Comparison of ENCODE assay signal across 1 cellular context in the genomic region with DNA sequence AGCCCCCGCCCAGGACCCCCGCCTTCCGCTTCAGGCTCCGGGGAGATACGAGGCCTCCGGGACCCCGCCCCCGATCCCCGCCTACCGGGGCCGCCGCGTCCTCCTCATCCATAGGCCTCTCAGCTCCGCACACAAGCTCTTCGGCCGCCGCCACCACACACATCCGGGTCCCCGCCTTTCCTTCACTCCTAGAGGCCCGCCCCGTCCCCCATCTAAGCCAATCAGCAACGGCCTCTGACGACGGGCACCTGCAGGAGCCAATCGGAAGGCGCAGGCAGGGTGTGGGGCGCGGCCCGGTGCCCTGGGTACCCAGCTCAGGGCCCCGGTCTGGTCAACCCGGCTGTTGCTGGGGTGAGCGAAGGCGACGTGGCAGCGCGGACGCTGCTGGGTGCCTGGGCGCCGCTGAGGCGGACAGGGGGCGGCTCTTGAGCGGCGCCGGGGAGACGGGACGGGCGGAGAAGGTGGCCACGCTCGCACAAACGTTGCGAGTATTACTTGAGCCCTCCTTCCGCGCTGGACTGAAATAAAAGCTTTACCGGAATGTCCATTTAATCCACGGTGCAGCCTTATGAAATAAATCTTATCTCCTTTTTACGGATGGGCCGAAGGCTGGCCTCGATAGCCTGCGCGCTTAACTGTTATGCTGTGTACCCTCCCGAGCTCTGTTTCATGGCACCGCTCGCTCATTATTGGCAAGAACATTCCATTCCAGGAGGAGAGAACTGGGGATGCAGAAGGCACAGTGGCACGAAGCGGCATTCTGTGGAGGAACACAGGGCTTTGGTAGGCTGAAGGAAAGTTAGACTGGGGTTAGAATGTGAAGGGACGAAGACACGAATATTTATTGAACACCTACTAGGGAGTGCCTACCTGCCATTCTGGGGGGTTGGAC.
TF ChIP-seq lines count a peak whose summit lies in the region.

A gene with protein sequence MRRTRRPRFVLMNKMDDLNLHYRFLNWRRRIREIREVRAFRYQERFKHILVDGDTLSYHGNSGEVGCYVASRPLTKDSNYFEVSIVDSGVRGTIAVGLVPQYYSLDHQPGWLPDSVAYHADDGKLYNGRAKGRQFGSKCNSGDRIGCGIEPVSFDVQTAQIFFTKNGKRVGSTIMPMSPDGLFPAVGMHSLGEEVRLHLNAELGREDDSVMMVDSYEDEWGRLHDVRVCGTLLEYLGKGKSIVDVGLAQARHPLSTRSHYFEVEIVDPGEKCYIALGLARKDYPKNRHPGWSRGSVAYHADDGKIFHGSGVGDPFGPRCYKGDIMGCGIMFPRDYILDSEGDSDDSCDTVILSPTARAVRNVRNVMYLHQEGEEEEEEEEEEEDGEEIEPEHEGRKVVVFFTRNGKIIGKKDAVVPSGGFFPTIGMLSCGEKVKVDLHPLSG (minus strand): TSS at position 165 of the 892 bp plus-strand sequence. CDS start 57 bp downstream, at position 108.

TF ChIP-seq in HEK293, 187 proteins besides CTCF, POLR2A, EP300 and RAD21 (continued from another document):
- TF ChIP-seq, protein P1, sequence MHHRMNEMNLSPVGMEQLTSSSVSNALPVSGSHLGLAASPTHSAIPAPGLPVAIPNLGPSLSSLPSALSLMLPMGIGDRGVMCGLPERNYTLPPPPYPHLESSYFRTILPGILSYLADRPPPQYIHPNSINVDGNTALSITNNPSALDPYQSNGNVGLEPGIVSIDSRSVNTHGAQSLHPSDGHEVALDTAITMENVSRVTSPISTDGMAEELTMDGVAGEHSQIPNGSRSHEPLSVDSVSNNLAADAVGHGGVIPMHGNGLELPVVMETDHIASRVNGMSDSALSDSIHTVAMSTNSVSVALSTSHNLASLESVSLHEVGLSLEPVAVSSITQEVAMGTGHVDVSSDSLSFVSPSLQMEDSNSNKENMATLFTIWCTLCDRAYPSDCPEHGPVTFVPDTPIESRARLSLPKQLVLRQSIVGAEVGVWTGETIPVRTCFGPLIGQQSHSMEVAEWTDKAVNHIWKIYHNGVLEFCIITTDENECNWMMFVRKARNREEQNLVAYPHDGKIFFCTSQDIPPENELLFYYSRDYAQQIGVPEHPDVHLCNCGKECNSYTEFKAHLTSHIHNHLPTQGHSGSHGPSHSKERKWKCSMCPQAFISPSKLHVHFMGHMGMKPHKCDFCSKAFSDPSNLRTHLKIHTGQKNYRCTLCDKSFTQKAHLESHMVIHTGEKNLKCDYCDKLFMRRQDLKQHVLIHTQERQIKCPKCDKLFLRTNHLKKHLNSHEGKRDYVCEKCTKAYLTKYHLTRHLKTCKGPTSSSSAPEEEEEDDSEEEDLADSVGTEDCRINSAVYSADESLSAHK (tag by site-specific recombination; IDR thresholded peaks at IDR 0.05): no peak
- TF ChIP-seq BCL11A (tag by site-specific recombination; IDR thresholded peaks at IDR 0.05; ENCODE audit: low read depth) (peak; percentile 57), ZBTB21 (tag by site-specific recombination; IDR thresholded peaks at IDR 0.05) (no peak), ZFHX2 (tag by site-specific recombination; conservative IDR thresholded peaks at IDR 0.05) (peak; percentile 21), ZNF169 (tag by site-specific recombination; IDR thresholded peaks at IDR 0.05) (no peak), ZNF792 (tag by site-specific recombination; IDR thresholded peaks at IDR 0.05) (no peak), ZNF623 (tag by site-specific recombination; IDR thresholded peaks at IDR 0.05) (no peak), ZNF138 (tag by site-specific recombination; IDR thresholded peaks at IDR 0.05; ENCODE audit: borderline replicate concordance) (no peak), WT1 (tag by site-specific recombination; IDR thresholded peaks at IDR 0.05) (no peak), ZNF335 (tag by site-specific recombination; conservative IDR thresholded peaks at IDR 0.05) (peak; percentile 66)
- TF ChIP-seq, protein P2, sequence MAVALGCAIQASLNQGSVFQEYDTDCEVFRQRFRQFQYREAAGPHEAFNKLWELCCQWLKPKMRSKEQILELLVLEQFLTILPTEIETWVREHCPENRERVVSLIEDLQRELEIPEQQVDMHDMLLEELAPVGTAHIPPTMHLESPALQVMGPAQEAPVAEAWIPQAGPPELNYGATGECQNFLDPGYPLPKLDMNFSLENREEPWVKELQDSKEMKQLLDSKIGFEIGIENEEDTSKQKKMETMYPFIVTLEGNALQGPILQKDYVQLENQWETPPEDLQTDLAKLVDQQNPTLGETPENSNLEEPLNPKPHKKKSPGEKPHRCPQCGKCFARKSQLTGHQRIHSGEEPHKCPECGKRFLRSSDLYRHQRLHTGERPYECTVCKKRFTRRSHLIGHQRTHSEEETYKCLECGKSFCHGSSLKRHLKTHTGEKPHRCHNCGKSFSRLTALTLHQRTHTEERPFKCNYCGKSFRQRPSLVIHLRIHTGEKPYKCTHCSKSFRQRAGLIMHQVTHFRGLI (tag by site-specific recombination; IDR thresholded peaks at IDR 0.05): peak; percentile 78
- TF ChIP-seq, protein P3, sequence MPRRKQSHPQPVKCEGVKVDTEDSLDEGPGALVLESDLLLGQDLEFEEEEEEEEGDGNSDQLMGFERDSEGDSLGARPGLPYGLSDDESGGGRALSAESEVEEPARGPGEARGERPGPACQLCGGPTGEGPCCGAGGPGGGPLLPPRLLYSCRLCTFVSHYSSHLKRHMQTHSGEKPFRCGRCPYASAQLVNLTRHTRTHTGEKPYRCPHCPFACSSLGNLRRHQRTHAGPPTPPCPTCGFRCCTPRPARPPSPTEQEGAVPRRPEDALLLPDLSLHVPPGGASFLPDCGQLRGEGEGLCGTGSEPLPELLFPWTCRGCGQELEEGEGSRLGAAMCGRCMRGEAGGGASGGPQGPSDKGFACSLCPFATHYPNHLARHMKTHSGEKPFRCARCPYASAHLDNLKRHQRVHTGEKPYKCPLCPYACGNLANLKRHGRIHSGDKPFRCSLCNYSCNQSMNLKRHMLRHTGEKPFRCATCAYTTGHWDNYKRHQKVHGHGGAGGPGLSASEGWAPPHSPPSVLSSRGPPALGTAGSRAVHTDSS (tag by site-specific recombination; IDR thresholded peaks at IDR 0.05): no peak
- TF ChIP-seq, protein P4, sequence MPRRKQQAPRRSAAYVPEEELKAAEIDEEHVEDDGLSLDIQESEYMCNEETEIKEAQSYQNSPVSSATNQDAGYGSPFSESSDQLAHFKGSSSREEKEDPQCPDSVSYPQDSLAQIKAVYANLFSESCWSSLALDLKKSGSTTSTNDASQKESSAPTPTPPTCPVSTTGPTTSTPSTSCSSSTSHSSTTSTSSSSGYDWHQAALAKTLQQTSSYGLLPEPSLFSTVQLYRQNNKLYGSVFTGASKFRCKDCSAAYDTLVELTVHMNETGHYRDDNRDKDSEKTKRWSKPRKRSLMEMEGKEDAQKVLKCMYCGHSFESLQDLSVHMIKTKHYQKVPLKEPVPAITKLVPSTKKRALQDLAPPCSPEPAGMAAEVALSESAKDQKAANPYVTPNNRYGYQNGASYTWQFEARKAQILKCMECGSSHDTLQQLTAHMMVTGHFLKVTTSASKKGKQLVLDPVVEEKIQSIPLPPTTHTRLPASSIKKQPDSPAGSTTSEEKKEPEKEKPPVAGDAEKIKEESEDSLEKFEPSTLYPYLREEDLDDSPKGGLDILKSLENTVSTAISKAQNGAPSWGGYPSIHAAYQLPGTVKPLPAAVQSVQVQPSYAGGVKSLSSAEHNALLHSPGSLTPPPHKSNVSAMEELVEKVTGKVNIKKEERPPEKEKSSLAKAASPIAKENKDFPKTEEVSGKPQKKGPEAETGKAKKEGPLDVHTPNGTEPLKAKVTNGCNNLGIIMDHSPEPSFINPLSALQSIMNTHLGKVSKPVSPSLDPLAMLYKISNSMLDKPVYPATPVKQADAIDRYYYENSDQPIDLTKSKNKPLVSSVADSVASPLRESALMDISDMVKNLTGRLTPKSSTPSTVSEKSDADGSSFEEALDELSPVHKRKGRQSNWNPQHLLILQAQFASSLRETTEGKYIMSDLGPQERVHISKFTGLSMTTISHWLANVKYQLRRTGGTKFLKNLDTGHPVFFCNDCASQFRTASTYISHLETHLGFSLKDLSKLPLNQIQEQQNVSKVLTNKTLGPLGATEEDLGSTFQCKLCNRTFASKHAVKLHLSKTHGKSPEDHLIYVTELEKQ (tag by site-specific recombination; IDR thresholded peaks at IDR 0.05; ENCODE audit: borderline replicate concordance): no peak
- TF ChIP-seq, protein P5, sequence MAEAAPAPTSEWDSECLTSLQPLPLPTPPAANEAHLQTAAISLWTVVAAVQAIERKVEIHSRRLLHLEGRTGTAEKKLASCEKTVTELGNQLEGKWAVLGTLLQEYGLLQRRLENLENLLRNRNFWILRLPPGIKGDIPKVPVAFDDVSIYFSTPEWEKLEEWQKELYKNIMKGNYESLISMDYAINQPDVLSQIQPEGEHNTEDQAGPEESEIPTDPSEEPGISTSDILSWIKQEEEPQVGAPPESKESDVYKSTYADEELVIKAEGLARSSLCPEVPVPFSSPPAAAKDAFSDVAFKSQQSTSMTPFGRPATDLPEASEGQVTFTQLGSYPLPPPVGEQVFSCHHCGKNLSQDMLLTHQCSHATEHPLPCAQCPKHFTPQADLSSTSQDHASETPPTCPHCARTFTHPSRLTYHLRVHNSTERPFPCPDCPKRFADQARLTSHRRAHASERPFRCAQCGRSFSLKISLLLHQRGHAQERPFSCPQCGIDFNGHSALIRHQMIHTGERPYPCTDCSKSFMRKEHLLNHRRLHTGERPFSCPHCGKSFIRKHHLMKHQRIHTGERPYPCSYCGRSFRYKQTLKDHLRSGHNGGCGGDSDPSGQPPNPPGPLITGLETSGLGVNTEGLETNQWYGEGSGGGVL (tag by site-specific recombination; IDR thresholded peaks at IDR 0.05): no peak
